ENCODE assay signal across 25 cellular contexts in genomic region chr11:76281558-76281906, GRCh38.
"Had no signal": no experiment of that assay in that cellular context is flagged by ENCODE, and none has a peak within 500 bp of the region (broad histone marks: within the 10 kb centered on the region; RNA-seq: fewer than 3 reads in every experiment).

No MANE protein-coding gene starts in this region.

- H3K27ac ChIP-seq: ovary, parathyroid adenoma, psoas muscle, right lobe of liver, sigmoid colon, suprapubic skin, testis, tibial artery, transverse colon, upper lobe of right lung, uterus had no signal

- H3K27me3 ChIP-seq: ovary, right lobe of liver, sigmoid colon, suprapubic skin, testis, tibial artery, transverse colon, upper lobe of right lung, uterus had no signal

- H3K4me1 ChIP-seq: parathyroid adenoma, psoas muscle, sigmoid colon, suprapubic skin, tibial artery, transverse colon, upper lobe of right lung, uterus had no signal

- H3K36me3 ChIP-seq: ovary, right lobe of liver, sigmoid colon, suprapubic skin, tibial artery, transverse colon, upper lobe of right lung, uterus had no signal

- H3K4me3 ChIP-seq: ovary, psoas muscle, right lobe of liver, sigmoid colon, suprapubic skin, testis, tibial artery, transverse colon, upper lobe of right lung, uterus had no signal

- DNase-seq: naive thymus-derived CD8-positive, alpha-beta T cell; nephron progenitor cell; occipital lobe; ovary; psoas muscle; right cardiac atrium; right lobe of liver; sigmoid colon; small intestine; stimulated activated CD4-positive, alpha-beta T cell treated with anti-CD3 and anti-CD28 coated beads, Interleukin-15, amount 100 ng/mL, for 24 hours; stimulated activated CD4-positive, alpha-beta T cell treated with anti-CD3 and anti-CD28 coated beads, Interleukin-2, amount 100 ng/mL, for 24 hours; stimulated activated CD4-positive, alpha-beta T cell treated with anti-CD3 and anti-CD28 coated beads, Interleukin-2, amount 100 ng/mL, for 48 hours; stimulated activated CD4-positive, alpha-beta T cell treated with anti-CD3 and anti-CD28 coated beads, Interleukin-4, amount 100 ng/mL, for 24 hours; stimulated activated naive CD4-positive, alpha-beta T cell; stimulated activated naive CD8-positive, alpha-beta T cell treated with anti-CD3 and anti-CD28 coated beads, Interleukin-15, amount 100 ng/mL, for 72 hours; stimulated activated naive CD8-positive, alpha-beta T cell treated with anti-CD3 and anti-CD28 coated beads, Interleukin-15, Interleukin-2, amounts not matched to agents 100 U/mL and 50 U/mL, for 24 hours; substantia nigra; testis; tibial artery; transverse colon; upper lobe of right lung; uterus had no signal

- H3K9ac ChIP-seq: parathyroid adenoma had no signal

- H3K9me3 ChIP-seq: ovary, psoas muscle, right lobe of liver, sigmoid colon, suprapubic skin, testis, tibial artery, transverse colon, upper lobe of right lung, uterus had no signal

- ATAC-seq: naive thymus-derived CD8-positive, alpha-beta T cell; natural killer cell treated with Interleukin-12 subunit alpha and Interleukin-12 subunit beta and Interleukin-15 and Interleukin-18, amount 100 ng/mL, for 72 hours; psoas muscle; right cardiac atrium; right lobe of liver; stimulated activated naive CD8-positive, alpha-beta T cell treated with anti-CD3 and anti-CD28 coated beads, Interleukin-15, Interleukin-2, amounts not matched to agents 100 U/mL and 50 U/mL, for 24 hours; upper lobe of right lung had no signal
